ENCODE assay signal across 8 cellular contexts in genomic region chr1:65975708-65976107, GRCh38.
"Had no signal": no experiment of that assay in that cellular context is flagged by ENCODE, and none has a peak within 500 bp of the region (broad histone marks: within the 10 kb centered on the region; RNA-seq: fewer than 3 reads in every experiment).

No MANE protein-coding gene starts in this region.

- ATAC-seq: GM12878 had no signal

- DNase-seq: GDM1, GF-D8 had no signal

- FAIRE-seq: G401.6, GM12878, GM12891, GM12892, GM18507, GM19239 had no signal

- H3K4me3 ChIP-seq: GM12878 had no signal
